ENCODE assay signal across 8 cellular contexts in the genomic region with DNA sequence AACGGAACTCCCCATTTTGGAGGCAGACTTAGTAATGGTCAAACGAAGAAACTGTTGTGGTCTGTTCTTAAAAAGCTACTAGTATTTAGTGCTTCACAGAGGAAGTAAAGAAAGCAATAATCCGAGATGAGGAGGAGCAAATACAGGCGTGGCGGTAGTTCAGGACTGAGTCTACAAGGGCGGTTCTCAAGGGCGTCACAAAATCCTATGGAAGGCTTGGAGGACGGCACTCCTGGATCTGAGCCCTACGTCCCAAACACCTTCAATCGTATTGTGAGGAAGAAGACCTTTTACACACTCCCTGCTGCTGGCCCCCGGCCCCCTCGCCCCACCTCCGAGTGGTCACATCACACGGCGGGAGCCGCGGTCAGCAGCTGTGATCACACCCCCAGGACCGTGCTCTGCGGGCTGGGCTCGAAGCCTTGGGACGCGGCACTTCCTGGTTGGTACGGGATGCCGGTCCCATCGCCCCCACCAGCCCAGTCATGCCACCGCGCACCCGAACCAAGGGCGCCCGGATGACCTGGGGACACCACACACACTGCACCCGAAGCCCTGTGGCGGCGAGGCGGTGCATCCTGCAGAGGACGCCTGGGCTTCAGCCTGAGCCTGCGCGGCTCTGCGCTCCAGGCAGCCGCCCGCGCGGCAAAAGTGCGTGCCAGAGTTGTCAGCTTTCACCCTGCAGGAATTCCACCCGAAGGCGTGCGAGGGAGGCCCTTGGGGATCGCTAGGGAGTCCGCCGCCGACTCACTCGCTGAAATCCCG. TPM values are rescaled to one million over a fixed set of nuclear protein-coding genes. Genes with fewer than 3 reads are reported as not detected.
DNase-seq lines count a peak whose midpoint lies in the region; ATAC-seq and TF ChIP-seq lines count a peak whose summit lies in the region.

No MANE protein-coding gene starts in this region.

- DNase-seq in CD1c-positive myeloid dendritic cell (ENCODE audit: extremely low spot score) (peak; percentile 83), NT2/D1 (ENCODE audit: low read depth, low spot score) (no peak), activated T-helper 1 cell treated with Interleukin-2 at 50 U/mL for 16 hours (ENCODE audit: low read depth) (peak; percentile 22), fibroblast of lung (ENCODE audit: low read depth in 2 of 2) (peak; percentile 94 to 95)
- DNase-seq in naive thymus-derived CD8-positive, alpha-beta T cell = peak in 8 of 10 donors; percentile 5 to 41 (median 26)

- peak overlapping the region in 4 of 10 donors; percentile 5 to 44 (median 26) for H3K27ac Mint-ChIP-seq in naive thymus-derived CD8-positive, alpha-beta T cell

- H3K36me3 Mint-ChIP-seq in naive thymus-derived CD8-positive, alpha-beta T cell = peaks cover 0 to 4% (median 0%) of the 10 kb centered on the region in 3 donors

- ATAC-seq in GM19025 (IDR thresholded peaks at IDR 0.05; ENCODE audit: low read depth, unreplicated experiment) (peak; percentile 41), HG03108 (IDR thresholded peaks at IDR 0.05; ENCODE audit: unreplicated experiment) (peak; percentile 42)
- peak; percentile 88 to 89 for ATAC-seq in naive thymus-derived CD8-positive, alpha-beta T cell

- no peaks in the 10 kb centered on the region for H3K79me2 ChIP-seq in fibroblast of lung (ENCODE audit: control insufficient read depth, insufficient read depth, low read length)

- peak overlapping the region; percentile 68 to 90 (median 83) for H3K4me3 Mint-ChIP-seq in naive thymus-derived CD8-positive, alpha-beta T cell

- 3% methylated on average over 52 of the region's 52 CpGs for WGBS in thymus

- no peaks in the 10 kb centered on the region for H4K20me1 ChIP-seq in fibroblast of lung (ENCODE audit: control insufficient read depth, extremely low read depth, insufficient read depth, low read length)

- peak in 1 of 2 donors; percentile 13 for TF ChIP-seq CTCF in fibroblast of lung (conservative IDR thresholded peaks at IDR 0.05 in 1 of 2, IDR thresholded peaks at IDR 0.05 in 1 of 2; ENCODE audit: low read depth in 1 of 2, low read length in 2 of 2)

- H3K27me3 ChIP-seq in NT2/D1 (ENCODE audit: insufficient read depth, insufficient read length) (peaks cover 30% of the 10 kb centered on the region), fibroblast of lung (ENCODE audit: control insufficient read depth, insufficient read depth, low read length) (no peaks in the 10 kb centered on the region), thymus (ENCODE audit: control insufficient read depth, insufficient read depth) (no peaks in the 10 kb centered on the region)

- H3K4me1 ChIP-seq in NT2/D1 (ENCODE audit: insufficient read depth, insufficient read length) = peaks cover 3% of the 10 kb centered on the region
- peaks cover 17% of the 10 kb centered on the region for H3K4me1 ChIP-seq in fibroblast of lung (ENCODE audit: control insufficient read depth, extremely low read depth, insufficient read depth, low read length)
- no peaks in the 10 kb centered on the region for H3K4me1 ChIP-seq in thymus (ENCODE audit: control insufficient read depth, insufficient read depth, low read length)

- H3K9me3 Mint-ChIP-seq in naive thymus-derived CD8-positive, alpha-beta T cell = no peaks in the 10 kb centered on the region

- H3K36me3 ChIP-seq in NT2/D1 (ENCODE audit: insufficient read depth, insufficient read length, low read length) (no peaks in the 10 kb centered on the region), fibroblast of lung (ENCODE audit: control insufficient read depth, insufficient read depth, low read length) (no peaks in the 10 kb centered on the region), thymus (ENCODE audit: control insufficient read depth, insufficient read depth) (no peaks in the 10 kb centered on the region)

- peak overlapping the region; percentile 76 for H3K4me3 ChIP-seq in NT2/D1 (ENCODE audit: insufficient read length, low read depth)
- H3K4me3 ChIP-seq in fibroblast of lung (replicated peaks in 1 of 4; ENCODE audit: control extremely low read depth in 1 of 4, insufficient read depth in 1 of 4, low read depth in 3 of 4, low read length in 4 of 4) = peak overlapping the region; percentile 63 to 74 (median 68)
- peak overlapping the region; percentile 50 for H3K4me3 ChIP-seq in thymus (ENCODE audit: low read length)

- H3K9ac ChIP-seq in NT2/D1 (ENCODE audit: insufficient read length, low read depth) (peak overlapping the region; percentile 79), fibroblast of lung (ENCODE audit: insufficient read depth, low read length) (peak overlapping the region; percentile 92)

- H3K27ac ChIP-seq in fibroblast of lung (ENCODE audit: insufficient read depth, low read length) (peak overlapping the region; percentile 94), thymus (ENCODE audit: low read depth) (peak overlapping the region; percentile 64)

- H3K27me3 Mint-ChIP-seq in naive thymus-derived CD8-positive, alpha-beta T cell = peaks cover 20 to 60% (median 28%) of the 10 kb centered on the region in 5 donors

- H3K4me2 ChIP-seq in fibroblast of lung (ENCODE audit: extremely low read depth, insufficient read depth, low read length) = peak overlapping the region; percentile 94

- H2AFZ ChIP-seq in fibroblast of lung (ENCODE audit: low read length) = peak overlapping the region; percentile 60

- H3K9me3 ChIP-seq in NT2/D1 (ENCODE audit: insufficient read depth, low read length) = no peaks in the 10 kb centered on the region
- no peaks in the 10 kb centered on the region for H3K9me3 ChIP-seq in fibroblast of lung (ENCODE audit: control insufficient read depth, insufficient read depth, low read depth, low read length)
- H3K9me3 ChIP-seq in thymus (ENCODE audit: control insufficient read depth) = no peaks in the 10 kb centered on the region

- H3K4me1 Mint-ChIP-seq in naive thymus-derived CD8-positive, alpha-beta T cell = peaks cover 7 to 25% (median 13%) of the 10 kb centered on the region in 4 donors

- POLR2A ChIA-PET in naive thymus-derived CD8-positive, alpha-beta T cell (lab: Charles Lee) = interaction anchor here (0.5 kb wide), 1 partner anchor 321 kb away, joined by 3 read pairs; no protein-coding TSS in a partner anchor

RNA-seq across cellular contexts. Expression of a gene that starts 0.6 kb away (rescaled TPM):
- 8.2 and 18.8 TPM in 2 replicates for total RNA-seq in fibroblast of lung
- polyA plus RNA-seq in fibroblast of lung = 3.3 and 10.8 TPM in 2 replicates
- 2.6 and 7.9 TPM in 2 replicates for polyA plus RNA-seq in fibroblast of lung (2012)
- 3.8 and 6.7 TPM in 2 replicates for polyA minus RNA-seq in fibroblast of lung (ENCODE audit: low replicate concordance)
- total RNA-seq in naive thymus-derived CD8-positive, alpha-beta T cell = under 1 TPM; 0.38 to 0.44 TPM
- polyA plus RNA-seq in naive thymus-derived CD8-positive, alpha-beta T cell = not detected
- polyA plus RNA-seq in thymus = 5.0 TPM

RNA-seq across cellular contexts. Expression of a gene that starts 33.5 kb away (rescaled TPM):
- not detected in 2 replicates for total RNA-seq in fibroblast of lung
- not detected in 2 replicates for polyA plus RNA-seq in fibroblast of lung
- polyA plus RNA-seq in fibroblast of lung (2012) = not detected in 2 replicates
- not detected in 2 replicates for polyA minus RNA-seq in fibroblast of lung (ENCODE audit: low replicate concordance)
- total RNA-seq in naive thymus-derived CD8-positive, alpha-beta T cell = not detected
- polyA plus RNA-seq in naive thymus-derived CD8-positive, alpha-beta T cell = not detected
- not detected for polyA plus RNA-seq in thymus
